In the genomic region with DNA sequence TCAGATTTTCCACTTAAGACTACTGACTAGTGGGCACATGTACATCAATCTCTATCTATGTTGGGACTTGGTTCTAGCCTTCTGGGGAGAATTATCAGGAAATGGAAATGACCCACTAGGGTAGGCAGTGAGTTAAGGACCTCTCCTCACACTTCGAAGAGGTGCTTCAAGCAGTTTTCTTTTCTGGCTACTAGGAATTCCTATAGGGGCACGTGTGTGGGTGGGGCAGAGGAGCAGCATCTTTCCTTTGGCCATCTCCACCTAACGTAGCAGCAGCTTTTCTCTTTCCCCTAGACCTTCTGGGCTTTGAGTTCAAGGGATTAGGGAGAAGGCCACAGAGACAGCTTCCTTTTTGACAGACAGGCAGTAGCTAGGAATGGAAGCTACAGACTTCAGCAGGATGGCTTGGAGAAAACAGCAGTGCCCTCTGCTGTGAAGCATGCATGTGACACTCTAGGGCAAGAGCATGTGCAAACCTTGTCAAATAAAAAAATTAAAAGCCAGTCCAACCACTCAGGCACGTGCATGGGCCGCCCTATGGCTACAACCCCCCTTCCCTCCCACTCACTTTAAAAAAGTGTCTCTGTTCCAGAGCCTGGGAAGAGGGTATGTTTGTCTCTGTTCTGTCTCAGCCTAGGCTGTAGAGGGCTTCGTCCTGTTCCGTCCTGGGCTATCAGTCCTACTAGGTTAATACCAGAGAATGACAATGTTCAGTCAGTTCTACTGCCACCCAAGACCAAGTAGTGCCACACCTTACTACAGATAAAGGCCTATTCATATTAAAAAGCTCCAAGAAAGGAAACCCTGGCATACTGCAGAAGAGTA, we compare ENCODE assay signal across 8 cellular contexts. TPM values are rescaled to one million over a fixed set of nuclear protein-coding genes. Genes with fewer than 3 reads are reported as not detected.
DNase-seq lines count a peak whose midpoint lies in the region; ATAC-seq, FAIRE-seq and TF ChIP-seq lines count a peak whose summit lies in the region.

No MANE protein-coding gene starts in this region.

- TF ChIP-seq CTCF in GM10248 (IDR thresholded peaks at IDR 0.05; ENCODE audit: control extremely low read depth, extremely low read depth, low read depth, missing control alignments): peak; percentile 49

- peak; percentile 51 for DNase-seq in ACHN
- no peak for DNase-seq in GM10248 (ENCODE audit: extremely low spot score)
- DNase-seq in NCI-H446 treated with DMSO at 0.1 percent for 48 hours (lab: John Stamatoyannopoulos, UW): peak; percentile 13
- peak; percentile 72 to 90 for DNase-seq in T47D (ENCODE audit: low read depth in 1 of 2, low spot score in 1 of 2)
- peak; percentile 82 for DNase-seq in left kidney (ENCODE audit: low read depth, low spot score)
- no peak for DNase-seq in activated CD4-positive, alpha-beta T cell treated with anti-CD3 and anti-CD28 coated beads for 4 hours
- DNase-seq in GM12891 (ENCODE audit: insufficient read length, low spot score): no peak

- in situ Hi-C loops in ACHN (cut with HindIII; ENCODE audit: low pct_ligation_motif_present, low pct_unique_long_range_greater_than_20kb, low sequenced_read_pairs) (no loop called here), T47D (cut with HindIII; ENCODE audit: low pct_unique_long_range_greater_than_20kb, low sequenced_read_pairs) (no loop called here)

- POLR2A ChIA-PET in GM10248 (lab: Yijun Ruan, JAX): interaction anchor here (0.6 kb wide), 1 partner anchor 59 kb away, joined by 3 read pairs; no protein-coding TSS in a partner anchor

- TF ChIP-seq POLR2A in GM18505 (IDR thresholded peaks at IDR 0.05; ENCODE audit: borderline replicate concordance, extremely low read depth, insufficient read depth, insufficient read length): no peak
- no peak for TF ChIP-seq POLR2A in GM12891 (IDR thresholded peaks at IDR 0.05; ENCODE audit: low read depth, low read length)

- no peak for FAIRE-seq in GM12891 (lab: Jason Lieb, UNC)

- CTCF ChIA-PET in GM10248 (lab: Yijun Ruan, JAX): interaction anchor here (0.6 to 2.0 kb wide), 12 partner anchors 10 to 206 kb away, joined by 3 to 8 read pairs (median 3); a partner anchor contains a TSS

- ATAC-seq in GM18505 (IDR thresholded peaks at IDR 0.05; ENCODE audit: unreplicated experiment): no peak

TF ChIP-seq in GM12891, 5 proteins besides CTCF, POLR2A, EP300 and RAD21:
- TF ChIP-seq TAF1 (IDR thresholded peaks at IDR 0.05; ENCODE audit: low read depth, low read length): no peak
- no peak for TF ChIP-seq POLR2AphosphoS5 (IDR thresholded peaks at IDR 0.05; ENCODE audit: low read depth, low read length)
- no peak for TF ChIP-seq SPI1 (IDR thresholded peaks at IDR 0.05; ENCODE audit: low read depth, low read length)
- TF ChIP-seq POU2F2 (IDR thresholded peaks at IDR 0.05; ENCODE audit: low read depth, low read length): no peak
- TF ChIP-seq PAX5 (IDR thresholded peaks at IDR 0.05; ENCODE audit: insufficient read depth, low read length, severe bottlenecking): no peak

RNA-seq across cellular contexts. Expression of a gene that starts 8.7 kb away (rescaled TPM):
- 0.14 TPM for polyA plus RNA-seq in GM12891 (2012; ENCODE audit: low read depth, missing spikeins)

RNA-seq across cellular contexts. Expression of a gene that starts 48.5 kb away (rescaled TPM):
- polyA plus RNA-seq in GM12891 (2012; ENCODE audit: low read depth, missing spikeins): 6.3 TPM

RNA-seq across cellular contexts. Expression of a gene that starts 54.9 kb away (rescaled TPM):
- polyA plus RNA-seq in GM12891 (2012; ENCODE audit: low read depth, missing spikeins): 25.1 TPM

Comparison
In these comparisons a context has a peak if more than half of its experiments do, and no peak if none do; other contexts are left out.
1. DNase-seq: peak in ACHN (single experiment), NCI-H446 treated with DMSO at 0.1 percent for 48 hours (single experiment), T47D (2 of 2) and left kidney (single experiment); none in GM10248 (single experiment), activated CD4-positive, alpha-beta T cell treated with anti-CD3 and anti-CD28 coated beads for 4 hours (0 of 2) and GM12891 (single experiment).